ENCODE assay signal across 10 cellular contexts in the genomic region with DNA sequence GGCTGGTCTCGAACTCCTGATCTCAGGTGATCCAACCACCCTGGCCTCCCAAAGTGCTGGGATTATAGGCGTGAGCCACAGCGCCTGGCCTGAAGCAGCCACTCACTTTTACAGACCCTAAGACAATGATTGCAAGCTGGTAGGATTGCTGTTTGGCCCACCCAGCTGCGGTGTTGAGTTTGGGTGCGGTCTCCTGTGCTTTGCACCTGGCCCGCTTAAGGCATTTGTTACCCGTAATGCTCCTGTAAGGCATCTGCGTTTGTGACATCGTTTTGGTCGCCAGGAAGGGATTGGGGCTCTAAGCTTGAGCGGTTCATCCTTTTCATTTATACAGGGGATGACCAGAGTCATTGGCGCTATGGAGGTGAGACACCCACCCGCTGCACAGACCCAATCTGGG. TPM values are rescaled to one million over a fixed set of nuclear protein-coding genes. Genes with fewer than 3 reads are reported as not detected.
DNase-seq lines count a peak whose midpoint lies in the region; ATAC-seq and TF ChIP-seq lines count a peak whose summit lies in the region.
"Had no signal": no experiment of that assay in that cellular context is flagged by ENCODE, and none has a peak within 500 bp of the region (broad histone marks: within the 10 kb centered on the region; RNA-seq: fewer than 3 reads in every experiment).

No MANE protein-coding gene starts in this region.

- no peaks in the 10 kb centered on the region for H3K9me3 Mint-ChIP-seq in stimulated activated naive CD8-positive, alpha-beta T cell treated with anti-CD3 and anti-CD28 coated beads, Interleukin-15, Interleukin-2, amounts not matched to agents 100 ng/mL and 50 ng/mL, for 24 hours
- no peaks in the 10 kb centered on the region for H3K9me3 Mint-ChIP-seq in nephron progenitor cell
- H3K9me3 Mint-ChIP-seq: dendritic cell treated with granulocyte-macrophage colony-stimulating factor and Interleukin-4, amounts not matched to agents 40 ng/mL and 50 ng/mL, for 4 days had no signal

- H3K4me3 Mint-ChIP-seq in stimulated activated naive CD8-positive, alpha-beta T cell treated with anti-CD3 and anti-CD28 coated beads, Interleukin-15, Interleukin-2, amounts not matched to agents 100 ng/mL and 50 ng/mL, for 24 hours = peak overlapping the region; percentile 74
- H3K4me3 Mint-ChIP-seq in nephron progenitor cell = peak overlapping the region; percentile 77

- H3K27ac Mint-ChIP-seq in stimulated activated naive CD8-positive, alpha-beta T cell treated with anti-CD3 and anti-CD28 coated beads, Interleukin-15, Interleukin-2, amounts not matched to agents 100 ng/mL and 50 ng/mL, for 24 hours = no peak overlapping the region
- H3K27ac Mint-ChIP-seq in nephron progenitor cell = no peak overlapping the region
- H3K27ac Mint-ChIP-seq: dendritic cell treated with granulocyte-macrophage colony-stimulating factor and Interleukin-4, amounts not matched to agents 40 ng/mL and 50 ng/mL, for 4 days had no signal

- peaks cover 14% of the 10 kb centered on the region for H3K4me1 Mint-ChIP-seq in stimulated activated naive CD8-positive, alpha-beta T cell treated with anti-CD3 and anti-CD28 coated beads, Interleukin-15, Interleukin-2, amounts not matched to agents 100 ng/mL and 50 ng/mL, for 24 hours (ENCODE audit: low read depth)
- peaks cover 45% of the 10 kb centered on the region for H3K4me1 Mint-ChIP-seq in nephron progenitor cell

- no peaks in the 10 kb centered on the region for H3K36me3 Mint-ChIP-seq in stimulated activated naive CD8-positive, alpha-beta T cell treated with anti-CD3 and anti-CD28 coated beads, Interleukin-15, Interleukin-2, amounts not matched to agents 100 ng/mL and 50 ng/mL, for 24 hours (ENCODE audit: low read depth)
- no peaks in the 10 kb centered on the region for H3K36me3 Mint-ChIP-seq in nephron progenitor cell (ENCODE audit: low read depth)

- TF ChIP-seq CTCF in nephron progenitor cell (IDR thresholded peaks at IDR 0.05) (no peak), GM20000 (IDR thresholded peaks at IDR 0.05; ENCODE audit: extremely low read depth, missing control alignments) (no peak)

- no peak for ATAC-seq in stimulated activated naive CD8-positive, alpha-beta T cell treated with anti-CD3 and anti-CD28 coated beads, Interleukin-15, Interleukin-2, amounts not matched to agents 100 U/mL and 50 U/mL, for 24 hours
- ATAC-seq in esophagus mucosa (peak; percentile 4), GM18517 (IDR thresholded peaks at IDR 0.05; ENCODE audit: unreplicated experiment) (no peak)

- DNase-seq in stimulated activated naive CD8-positive, alpha-beta T cell treated with anti-CD3 and anti-CD28 coated beads, Interleukin-15, Interleukin-2, amounts not matched to agents 100 U/mL and 50 U/mL, for 24 hours = no peak
- no peak for DNase-seq in nephron progenitor cell
- DNase-seq in GM20000 (ENCODE audit: low spot score) = no peak
- DNase-seq in activated gamma-delta T cell (lab: John Stamatoyannopoulos, UW) = no peak
- no peak for DNase-seq in activated CD8-positive, alpha-beta memory T cell treated with anti-CD3 and anti-CD28 coated beads, Interleukin-2, amount 50 U/mL, for 48 hours

- peaks cover 10% of the 10 kb centered on the region for H3K27me3 Mint-ChIP-seq in stimulated activated naive CD8-positive, alpha-beta T cell treated with anti-CD3 and anti-CD28 coated beads, Interleukin-15, Interleukin-2, amounts not matched to agents 100 ng/mL and 50 ng/mL, for 24 hours
- peaks cover 34% of the 10 kb centered on the region for H3K27me3 Mint-ChIP-seq in nephron progenitor cell (ENCODE audit: low read depth, poor library complexity)

RNA-seq across cellular contexts. Expression of gene CA9, which starts 1.5 kb away (rescaled TPM):
- total RNA-seq in esophagus mucosa = 1.6 TPM
- total RNA-seq: ureter had no signal

RNA-seq across cellular contexts. Expression of gene ARHGEF39, which starts 10.2 kb away (rescaled TPM):
- 2.4 TPM for total RNA-seq in esophagus mucosa

RNA-seq across cellular contexts. Expression of gene TPM2, which starts 14.5 kb away (rescaled TPM):
- total RNA-seq in esophagus mucosa = 31.2 TPM

RNA-seq across cellular contexts. Expression of gene CCDC107, which starts 17.1 kb away (rescaled TPM):
- 7.9 TPM for total RNA-seq in esophagus mucosa

RNA-seq across cellular contexts. Expression of gene RMRP, which starts 17.4 kb away (rescaled TPM):
- total RNA-seq in esophagus mucosa = 5,550 TPM
